Comparison of ENCODE assay signal across 15 cellular contexts in the genomic region with DNA sequence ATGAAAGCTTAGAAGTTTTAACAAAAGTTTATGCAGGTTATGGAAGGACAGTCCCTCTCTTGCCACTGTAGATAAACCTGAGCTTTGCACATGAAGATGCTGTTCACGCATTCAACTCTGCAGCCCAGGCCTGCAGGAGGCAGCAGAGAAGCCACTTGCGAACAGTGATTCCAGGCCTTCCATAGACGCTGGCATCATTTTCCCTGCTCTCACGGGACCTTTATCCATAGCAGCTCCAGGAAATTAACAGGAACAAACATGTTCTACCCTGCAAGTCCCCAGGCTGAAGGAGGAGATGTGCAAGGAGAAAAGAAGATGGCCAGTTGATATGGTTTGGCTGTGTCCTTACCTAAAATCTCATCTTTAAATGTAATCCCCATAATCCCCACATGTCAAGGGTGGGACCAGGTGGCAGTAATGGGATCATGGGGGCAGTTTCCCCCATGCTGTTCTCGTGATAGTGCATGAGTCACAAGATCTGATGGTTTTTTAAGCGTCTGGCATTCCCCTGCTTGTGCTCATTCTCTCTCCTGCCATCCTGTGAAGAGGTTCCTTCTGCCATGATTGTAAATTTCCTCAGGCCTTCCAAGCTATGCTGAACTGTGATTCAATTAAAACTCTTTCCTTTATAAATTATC. TPM values are rescaled to one million over a fixed set of nuclear protein-coding genes. Genes with fewer than 3 reads are reported as not detected.
DNase-seq lines count a peak whose midpoint lies in the region; ATAC-seq, FAIRE-seq and TF ChIP-seq lines count a peak whose summit lies in the region.
"Had no signal": no experiment of that assay in that cellular context is flagged by ENCODE, and none has a peak within 500 bp of the region (broad histone marks: within the 10 kb centered on the region; RNA-seq: fewer than 3 reads in every experiment).

No MANE protein-coding gene starts in this region.

- H3K9me3 Mint-ChIP-seq in T-cell, result no peaks in the 10 kb centered on the region
- H3K9me3 Mint-ChIP-seq: activated CD4-positive, alpha-beta memory T cell treated with anti-CD3 and anti-CD28 coated beads for 36 hours had no signal

- POLR2A ChIA-PET in T-cell (lab: Charles Lee), result interaction anchor here (0.5 to 1.2 kb wide), 4 partner anchors 11 to 45 kb away, joined by 3 to 8 read pairs (median 4); no protein-coding TSS in a partner anchor

- intact Hi-C loops in aorta (cut with DNase I), result loop anchor here in 1 of 2 donors (10.0 kb wide), 1 partner anchor 58 kb away; no protein-coding TSS in a partner anchor

- no peak for TF ChIP-seq POLR2A in GM12892 (IDR thresholded peaks at IDR 0.05; ENCODE audit: low read depth, low read length)

- H3K9me2 ChIP-seq in hepatocyte (replicated peaks; ENCODE audit: insufficient read depth), result no peaks in the 10 kb centered on the region

- no peaks in the 10 kb centered on the region for H3K79me2 ChIP-seq in hepatocyte

- peak overlapping the region; percentile 93 to 94 for H3K27ac Mint-ChIP-seq in T-cell
- H3K27ac Mint-ChIP-seq: activated CD4-positive, alpha-beta memory T cell treated with anti-CD3 and anti-CD28 coated beads for 36 hours had no signal

- peaks cover 52 to 61% (median 54%) of the 10 kb centered on the region in 3 donors for H3K4me1 Mint-ChIP-seq in T-cell

- H2AFZ ChIP-seq in hepatocyte, result no peak overlapping the region
- H2AFZ ChIP-seq: PC-9 had no signal

- peak in 2 of 4 experiments; percentile 27 to 41 for ATAC-seq in T-cell (replicated peaks in 1 of 4)
- no peak for ATAC-seq in aorta (ENCODE audit: low FRiP score)

- peaks cover 20% of the 10 kb centered on the region for H3K4me1 ChIP-seq in hepatocyte (ENCODE audit: insufficient read depth)
- peaks cover 0 to under 1% of the 10 kb centered on the region in 2 donors for H3K4me1 ChIP-seq in aorta (ENCODE audit: control insufficient read depth in 1 of 2, insufficient read depth in 2 of 2, low read length in 2 of 2)
- H3K4me1 ChIP-seq: breast epithelium had no signal

- DNase-seq in AG20443 (ENCODE audit: low spot score), result peak; percentile 21
- no peak for DNase-seq in GM12865 (ENCODE audit: low read depth)
- no peak for DNase-seq in T-cell
- no peak for DNase-seq in hepatocyte (ENCODE audit: low spot score)
- no peak for DNase-seq in GM12892 (ENCODE audit: insufficient read length)
- DNase-seq in SHP77 treated with DMSO at 0.1 percent for 48 hours (lab: John Stamatoyannopoulos, UW), result no peak
- no peak for DNase-seq in aorta
- no peak for DNase-seq in SKM-1 treated with dmso at 0.1 percent for 144 hours (lab: John Stamatoyannopoulos, UW; ENCODE audit: unreplicated experiment)
- DNase-seq: activated CD4-positive, alpha-beta memory T cell treated with anti-CD3 and anti-CD28 coated beads for 36 hours; head of caudate nucleus; KBM-7; PC-9 had no signal

- H4K20me1 ChIP-seq in hepatocyte (ENCODE audit: insufficient read depth, poor library complexity, severe bottlenecking), result no peaks in the 10 kb centered on the region

- CTCF ChIA-PET in T-cell (lab: Charles Lee), result interaction anchor here (0.6 to 3.5 kb wide), 6 partner anchors 8 to 698 kb away, joined by 3 to 23 read pairs (median 6); no protein-coding TSS in a partner anchor

- WGBS in hepatocyte (ENCODE audit: low lambda C conversion rate, missing lambda C conversion rate), result 78% methylated on average over 6 of the region's 6 CpGs
- 89 to 92% methylated on average over 6 of the region's 6 CpGs for WGBS in aorta, 2 donors

- H3K27me3 ChIP-seq in hepatocyte (no peaks in the 10 kb centered on the region), aorta (ENCODE audit: control insufficient read depth in 1 of 2, insufficient read depth in 2 of 2, low read length in 1 of 2) (no peaks in the 10 kb centered on the region)
- H3K27me3 ChIP-seq: breast epithelium had no signal

- peak overlapping the region; percentile 78 for H3K27ac ChIP-seq in hepatocyte
- no peak overlapping the region for H3K27ac ChIP-seq in aorta (ENCODE audit: low read depth in 1 of 2, low read length in 2 of 2)

- H3K36me3 ChIP-seq in hepatocyte (replicated peaks; ENCODE audit: insufficient read depth, low read depth) (no peaks in the 10 kb centered on the region), aorta (ENCODE audit: control insufficient read depth in 1 of 2, insufficient read depth in 2 of 2, low read length in 1 of 2) (no peaks in the 10 kb centered on the region)
- H3K36me3 ChIP-seq: breast epithelium had no signal

- H3K36me3 Mint-ChIP-seq in T-cell, result peaks cover 79% of the 10 kb centered on the region

- H3K4me3 ChIP-seq in GM12865 (ENCODE audit: low read depth, low read length) (no peak overlapping the region), hepatocyte (no peak overlapping the region), aorta (ENCODE audit: low read length in 2 of 2) (no peak overlapping the region)
- H3K4me3 ChIP-seq: breast epithelium, PC-9 had no signal

- no peak for FAIRE-seq in GM12892 (lab: Jason Lieb, UNC)
- FAIRE-seq: G401.6 had no signal

- H3K4me3 Mint-ChIP-seq in T-cell, result no peak overlapping the region
- H3K4me3 Mint-ChIP-seq: activated CD4-positive, alpha-beta memory T cell treated with anti-CD3 and anti-CD28 coated beads for 36 hours had no signal

- no peak overlapping the region for H3K4me2 ChIP-seq in hepatocyte
- H3K4me2 ChIP-seq: PC-9 had no signal

- TF ChIP-seq CTCF in GM12865 (IDR thresholded peaks at IDR 0.05; ENCODE audit: insufficient read depth, low read depth, low read length, missing control alignments) (peak; percentile 22), hepatocyte (IDR thresholded peaks at IDR 0.05; ENCODE audit: poor library complexity) (peak; percentile 20)

- no peaks in the 10 kb centered on the region for H3K9me3 ChIP-seq in hepatocyte (ENCODE audit: low read depth)
- H3K9me3 ChIP-seq in aorta (ENCODE audit: control insufficient read depth, low read length), result no peaks in the 10 kb centered on the region
- H3K9me3 ChIP-seq: breast epithelium had no signal

- no peaks in the 10 kb centered on the region for H3K27me3 Mint-ChIP-seq in T-cell
- H3K27me3 Mint-ChIP-seq: activated CD4-positive, alpha-beta memory T cell treated with anti-CD3 and anti-CD28 coated beads for 36 hours had no signal

RNA-seq across cellular contexts. Expression of gene ERP27, which starts 2.0 kb away (rescaled TPM):
- total RNA-seq in T-cell, result 10 to 100 TPM; 11.1 to 21.8 (median 14.7) TPM
- 48.0 and 49.7 TPM in 2 replicates for total RNA-seq in hepatocyte
- 53.7 and 60.0 TPM in 2 replicates for polyA plus RNA-seq in hepatocyte
- polyA plus RNA-seq in GM12892 (2012; ENCODE audit: missing spikeins), result 0.91 TPM
- 1 to 10 TPM; 1.3 to 3.2 TPM for total RNA-seq in aorta
- 1 to 10 TPM in 1 of 2 donors, under 1 TPM in 1; 0.20 to 5.3 TPM for polyA plus RNA-seq in aorta

RNA-seq across cellular contexts. Expression of gene ARHGDIB, which starts 25.1 kb away (rescaled TPM):
- total RNA-seq in T-cell (100 to 1,000 TPM; 722 to 938 (median 785) TPM), hepatocyte (13.3 and 20.4 TPM in 2 replicates), aorta (100 to 1,000 TPM; 119 to 143 TPM)
- polyA plus RNA-seq in hepatocyte (14.2 and 24.5 TPM in 2 replicates), aorta (100 to 1,000 TPM; 160 to 248 TPM)
- 970 TPM for polyA plus RNA-seq in GM12892 (2012; ENCODE audit: missing spikeins)

RNA-seq across cellular contexts. Expression of gene PDE6H, which starts 36.5 kb away (rescaled TPM):
- not detected for total RNA-seq in T-cell
- not detected in 2 replicates for total RNA-seq in hepatocyte
- polyA plus RNA-seq in hepatocyte, result not detected in 2 replicates
- polyA plus RNA-seq in GM12892 (2012; ENCODE audit: missing spikeins), result not detected
- total RNA-seq in aorta, result not detected
- not detected for polyA plus RNA-seq in aorta
- total RNA-seq: activated CD4-positive, alpha-beta memory T cell treated with anti-CD3 and anti-CD28 coated beads for 36 hours; breast epithelium; PC-9; urinary bladder had no signal
- polyA plus RNA-seq: urinary bladder had no signal

RNA-seq across cellular contexts. Expression of gene MGP, which starts 50.7 kb away (rescaled TPM):
- 1 to 10 TPM; 1.5 to 4.0 (median 2.2) TPM for total RNA-seq in T-cell
- 115 and 117 TPM in 2 replicates for total RNA-seq in hepatocyte
- polyA plus RNA-seq in hepatocyte, result 561 and 646 TPM in 2 replicates
- polyA plus RNA-seq in GM12892 (2012; ENCODE audit: missing spikeins), result not detected
- over 10,000 TPM in 1 of 2 donors, 1,000 to 10,000 TPM in 1; 7,115 to 12,824 TPM for total RNA-seq in aorta
- polyA plus RNA-seq in aorta, result over 10,000 TPM; 16,275 to 16,848 TPM
- total RNA-seq: activated CD4-positive, alpha-beta memory T cell treated with anti-CD3 and anti-CD28 coated beads for 36 hours had no signal

Comparison
In these comparisons a context has a peak if more than half of its experiments do, and no peak if none do; other contexts are left out.
1. RNA of gene ARHGDIB, which starts 25.1 kb away (total RNA-seq): 722 to 938 TPM in T-cell; 119 to 143 TPM in aorta and 13.3 to 20.4 TPM in hepatocyte; every median in the first group is over 4 times any median in the second.